ENCODE assay signal across 19 cellular contexts in the genomic region with DNA sequence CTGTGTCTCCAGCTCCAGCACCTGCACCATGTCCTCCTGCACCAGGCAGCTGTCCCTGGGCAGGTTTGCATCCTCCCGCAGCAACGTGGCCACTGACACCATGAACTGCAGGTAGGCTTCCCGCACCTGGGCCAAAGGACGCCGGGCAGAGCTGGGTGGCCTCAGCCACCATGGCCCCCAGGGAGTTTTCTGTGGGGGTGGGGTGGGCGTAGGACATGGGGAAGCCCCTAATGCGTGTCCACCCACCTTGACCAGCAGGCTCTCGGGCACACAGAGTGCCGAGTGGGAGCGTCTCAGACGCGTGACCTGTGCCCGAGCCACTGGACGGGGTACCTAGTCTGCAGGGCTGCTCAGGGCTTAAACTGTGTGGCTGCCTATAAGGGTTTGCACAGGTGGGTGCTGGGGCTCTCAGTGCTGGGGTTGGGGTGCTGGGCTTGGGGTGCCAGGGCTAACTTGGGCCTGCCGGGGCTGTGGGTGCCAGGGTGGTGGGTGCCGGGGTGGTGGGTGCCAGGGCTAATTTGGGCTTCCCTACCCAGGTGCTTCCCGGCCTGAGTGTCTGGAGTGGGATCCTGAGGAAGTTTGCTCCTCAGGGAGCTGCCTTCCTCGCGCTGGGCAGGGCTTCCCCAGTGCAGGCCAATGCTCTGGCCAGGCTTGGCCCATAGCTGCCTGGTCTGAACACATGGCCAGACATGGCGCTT. TPM values are rescaled to one million over a fixed set of nuclear protein-coding genes. Genes with fewer than 3 reads are reported as not detected.
"Had no signal": no experiment of that assay in that cellular context is flagged by ENCODE, and none has a peak within 500 bp of the region (broad histone marks: within the 10 kb centered on the region; RNA-seq: fewer than 3 reads in every experiment).

No MANE protein-coding gene starts in this region.

- H3K4me1 Mint-ChIP-seq: activated B cell treated with CpG ODN at 0.5 μM for 24 hours had no signal

- H3K27ac ChIP-seq: cardiac muscle cell, esophagus muscularis mucosa, hepatocyte, right atrium auricular region had no signal

- H3K4me3 Mint-ChIP-seq: activated B cell treated with CpG ODN at 0.5 μM for 24 hours, nephron had no signal

- H3K4me3 ChIP-seq: cardiac muscle cell, esophagus muscularis mucosa, hepatocyte, right atrium auricular region had no signal

- H3K9me3 Mint-ChIP-seq: activated B cell treated with CpG ODN at 0.5 μM for 24 hours; activated naive CD4-positive, alpha-beta T cell treated with anti-CD3 and anti-CD28 coated beads, Interleukin-2, amount 50 U/mL, for 72 hours; nephron had no signal

- H3K36me3 Mint-ChIP-seq: activated naive CD4-positive, alpha-beta T cell treated with anti-CD3 and anti-CD28 coated beads, Interleukin-2, amount 50 U/mL, for 72 hours had no signal

- DNase-seq: activated CD4-positive, alpha-beta T cell treated with anti-CD3 and anti-CD28 coated beads, Interleukin-2, amount 50 U/mL, for 4 hours; activated T-cell treated with anti-CD3 and anti-CD28 coated beads for 4 hours; kidney glomerular epithelial cell; mesenchymal stem cell; occipital lobe; small intestine; stimulated activated CD4-positive, alpha-beta T cell treated with anti-CD3 and anti-CD28 coated beads, Interleukin-4, amount 100 ng/mL, for 4 hours; stimulated activated CD8-positive, alpha-beta memory T cell treated with anti-CD3 and anti-CD28 coated beads, Interleukin-4, amount 100 ng/mL, for 48 hours; stimulated activated naive CD4-positive, alpha-beta T cell treated with Interleukin-2 at 50 U/mL for 16 hours; T-helper 2 cell had no signal

- H3K27me3 ChIP-seq: cardiac muscle cell, hepatocyte, right atrium auricular region had no signal

- H3K36me3 ChIP-seq: cardiac muscle cell, esophagus muscularis mucosa, right atrium auricular region had no signal

- H3K27ac Mint-ChIP-seq: activated B cell treated with CpG ODN at 0.5 μM for 24 hours; activated naive CD4-positive, alpha-beta T cell treated with anti-CD3 and anti-CD28 coated beads, Interleukin-2, amount 50 U/mL, for 72 hours; activated T-helper 2 cell treated with anti-CD3 and anti-CD28 coated beads, Interferon-gamma antibody, Interleukin-2, Interleukin-4, amounts not matched to agents 10 μg/mL and 5 μg/mL and 100 μg/mL, durations not matched to agents 14 hours and 24 hours and 36 hours; nephron; progenitor cell of endocrine pancreas had no signal

- H3K4me1 ChIP-seq: right atrium auricular region had no signal

RNA-seq across cellular contexts. Expression of gene MMEL1, which starts 28.5 kb away (rescaled TPM):
- total RNA-seq: activated B cell treated with CpG ODN at 0.5 μM for 24 hours, cardiac muscle cell, right atrium auricular region had no signal
- polyA plus RNA-seq: cardiac muscle cell had no signal
